18 cellular contexts compared by ENCODE assay signal in genomic region chr5:147708708-147709107, GRCh38.
"Had no signal": no experiment of that assay in that cellular context is flagged by ENCODE, and none has a peak within 500 bp of the region (broad histone marks: within the 10 kb centered on the region; RNA-seq: fewer than 3 reads in every experiment).

No MANE protein-coding gene starts in this region.

- H3K4me1 ChIP-seq: esophagus squamous epithelium, gastroesophageal sphincter, psoas muscle, suprapubic skin, thyroid gland had no signal

- FAIRE-seq: urothelium cell line had no signal

- H3K27me3 ChIP-seq: esophagus squamous epithelium, gastroesophageal sphincter, neutrophil, right lobe of liver, suprapubic skin, thyroid gland had no signal

- H3K36me3 ChIP-seq: esophagus squamous epithelium, gastroesophageal sphincter, neutrophil, right lobe of liver, suprapubic skin, thyroid gland had no signal

- H3K27ac ChIP-seq: esophagus squamous epithelium, gastroesophageal sphincter, neutrophil, psoas muscle, right lobe of liver, suprapubic skin, thyroid gland had no signal

- H3K9me3 ChIP-seq: esophagus squamous epithelium, gastroesophageal sphincter, mucosa of descending colon, neutrophil, psoas muscle, right lobe of liver, suprapubic skin, thyroid gland had no signal

- DNase-seq: dermis blood vessel endothelial cell; esophagus squamous epithelium; foreskin fibroblast; glutamatergic neuron; mammary epithelial cell; mucosa of descending colon; naive thymus-derived CD8-positive, alpha-beta T cell; psoas muscle; retina; right lobe of liver; stimulated activated CD4-positive, alpha-beta T cell treated with anti-CD3 and anti-CD28 coated beads, Interleukin-4, amount 100 ng/mL, for 1 hour; stimulated activated CD8-positive, alpha-beta memory T cell treated with anti-CD3 and anti-CD28 coated beads, Interleukin-4, amount 100 ng/mL, for 48 hours; stimulated activated naive CD8-positive, alpha-beta T cell treated with anti-CD3 and anti-CD28 coated beads, Interleukin-15, Interleukin-2, amounts not matched to agents 100 U/mL and 50 U/mL, for 24 hours; thyroid gland had no signal

- H3K4me3 ChIP-seq: esophagus squamous epithelium, gastroesophageal sphincter, mucosa of descending colon, psoas muscle, right lobe of liver, suprapubic skin, thyroid gland had no signal
